Comparison of ENCODE assay signal across 16 cellular contexts in the genomic region with DNA sequence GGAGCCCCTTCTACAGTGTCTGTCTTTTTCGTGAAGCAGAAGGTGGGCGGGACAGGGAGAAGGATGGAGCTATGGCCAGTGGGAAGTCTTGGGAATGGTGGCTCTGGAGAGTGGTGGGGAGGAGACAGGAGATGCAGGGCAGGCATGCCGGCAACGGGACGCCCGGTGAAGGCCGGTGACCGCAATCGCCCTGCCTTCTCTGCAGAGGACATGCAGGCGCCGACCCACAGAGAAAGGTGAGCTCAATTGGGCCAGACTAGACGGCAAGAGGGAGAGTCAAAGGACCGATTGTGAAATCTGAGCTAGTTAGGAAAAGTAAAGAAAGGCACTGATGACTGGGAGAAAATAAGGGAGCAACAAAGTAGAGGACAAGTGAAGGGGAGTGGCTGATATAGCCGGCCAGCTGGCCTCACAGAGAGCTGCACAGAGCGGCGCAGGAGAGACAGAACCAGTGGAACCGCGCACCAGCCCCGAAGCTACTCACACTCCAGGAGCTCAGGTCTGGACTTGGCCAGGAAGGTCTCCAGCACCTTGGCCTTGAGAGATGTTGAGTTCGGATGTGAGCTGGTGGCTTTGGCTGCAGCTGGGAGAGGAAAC.
"Had no signal": no experiment of that assay in that cellular context is flagged by ENCODE, and none has a peak within 500 bp of the region (broad histone marks: within the 10 kb centered on the region; RNA-seq: fewer than 3 reads in every experiment).

No MANE protein-coding gene starts in this region.

- DNase-seq: activated B cell treated with CpG ODN at 0.5 μM for 24 hours; activated CD4-positive, alpha-beta T cell treated with anti-CD3 and anti-CD28 coated beads for 48 hours; activated CD8-positive, alpha-beta memory T cell treated with anti-CD3 and anti-CD28 coated beads, Interleukin-2, amount 50 U/mL, for 48 hours; activated CD8-positive, alpha-beta T cell treated with anti-CD3 and anti-CD28 coated beads, Interleukin-2, amount 10 ng/mL, durations not matched to agents 7 days and 5 days; activated naive CD4-positive, alpha-beta T cell treated with anti-CD3 and anti-CD28 coated beads, Interleukin-2, amount 50 U/mL, for 16 hours; adrenal gland; left ventricle myocardium superior; mesenchymal stem cell; naive thymus-derived CD8-positive, alpha-beta T cell; nucleus accumbens; tibial artery; uterus had no signal

- H3K27ac Mint-ChIP-seq: activated B cell treated with CpG ODN at 0.5 μM for 24 hours; activated CD8-positive, alpha-beta T cell treated with anti-CD3 and anti-CD28 coated beads, Interleukin-2, amount 10 ng/mL, durations not matched to agents 7 days and 5 days had no signal

- H3K4me3 ChIP-seq: adrenal gland, cardiac muscle cell, esophagus muscularis mucosa, skin epidermis, tibial artery, uterus had no signal

- H3K9me3 ChIP-seq: adrenal gland, esophagus muscularis mucosa, tibial artery, uterus had no signal

- H3K36me3 ChIP-seq: cardiac muscle cell, uterus had no signal

- H3K27me3 Mint-ChIP-seq: activated B cell treated with CpG ODN at 0.5 μM for 24 hours; naive thymus-derived CD8-positive, alpha-beta T cell had no signal

- H3K4me1 ChIP-seq: adrenal gland, tibial artery, uterus had no signal

- H3K9me3 Mint-ChIP-seq: activated B cell treated with CpG ODN at 0.5 μM for 24 hours; naive thymus-derived CD8-positive, alpha-beta T cell had no signal

- ATAC-seq: activated CD8-positive, alpha-beta T cell treated with anti-CD3 and anti-CD28 coated beads, Interleukin-2, amount 10 ng/mL, durations not matched to agents 7 days and 5 days; left ventricle myocardium superior; naive thymus-derived CD8-positive, alpha-beta T cell; SK-N-SH treated with all-trans-retinoic acid at 6 μM for 48 hours had no signal

- H3K27me3 ChIP-seq: adrenal gland, cardiac muscle cell, esophagus muscularis mucosa, tibial artery, uterus had no signal

- H3K4me3 Mint-ChIP-seq: activated B cell treated with CpG ODN at 0.5 μM for 24 hours; activated CD8-positive, alpha-beta T cell treated with anti-CD3 and anti-CD28 coated beads, Interleukin-2, amount 10 ng/mL, durations not matched to agents 7 days and 5 days; naive thymus-derived CD8-positive, alpha-beta T cell had no signal

- H3K27ac ChIP-seq: adrenal gland, cardiac muscle cell, esophagus muscularis mucosa, skin epidermis, tibial artery, uterus had no signal
